Comparison of ENCODE assay signal across 1 cellular context in the genomic region with DNA sequence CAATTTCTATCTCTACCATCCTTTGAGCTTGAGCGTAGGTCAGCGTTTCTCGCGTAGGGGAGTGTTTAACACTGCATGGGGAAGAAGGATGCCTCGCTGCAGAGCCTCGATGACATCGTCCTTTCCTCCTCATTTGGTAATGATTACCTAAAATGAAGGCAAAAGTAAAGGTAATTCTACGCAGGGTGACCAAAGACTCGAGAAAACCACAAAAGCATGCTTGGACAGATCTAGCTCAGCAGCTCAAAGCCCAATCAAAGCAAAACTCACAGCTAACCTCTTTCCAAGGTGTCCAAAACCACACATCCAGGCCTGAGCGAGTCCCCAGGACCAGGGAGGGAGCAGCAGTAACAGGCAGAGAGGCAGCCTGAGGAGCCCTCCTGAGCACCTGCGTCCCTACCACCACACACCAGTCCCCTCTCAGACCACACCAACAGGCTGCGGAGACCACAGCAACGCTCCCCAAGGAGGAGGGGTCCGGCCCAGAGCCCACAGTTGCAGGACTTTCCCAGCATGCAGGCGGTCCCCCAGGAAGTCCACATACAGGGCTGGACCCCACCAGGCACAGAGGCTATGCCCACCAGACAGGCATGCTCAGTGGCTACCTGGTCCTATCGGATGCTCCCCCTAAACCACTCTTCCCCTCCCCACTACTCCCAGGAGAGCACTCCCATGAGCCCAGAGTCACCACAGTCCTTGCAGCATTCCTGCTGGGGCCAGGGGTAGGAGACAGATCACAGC.
TF ChIP-seq lines count a peak whose summit lies in the region.

No MANE protein-coding gene starts in this region.

TF ChIP-seq in GM23338, 12 proteins besides CTCF, POLR2A, EP300 and RAD21 (continued from another document):
- TF ChIP-seq, protein P1, sequence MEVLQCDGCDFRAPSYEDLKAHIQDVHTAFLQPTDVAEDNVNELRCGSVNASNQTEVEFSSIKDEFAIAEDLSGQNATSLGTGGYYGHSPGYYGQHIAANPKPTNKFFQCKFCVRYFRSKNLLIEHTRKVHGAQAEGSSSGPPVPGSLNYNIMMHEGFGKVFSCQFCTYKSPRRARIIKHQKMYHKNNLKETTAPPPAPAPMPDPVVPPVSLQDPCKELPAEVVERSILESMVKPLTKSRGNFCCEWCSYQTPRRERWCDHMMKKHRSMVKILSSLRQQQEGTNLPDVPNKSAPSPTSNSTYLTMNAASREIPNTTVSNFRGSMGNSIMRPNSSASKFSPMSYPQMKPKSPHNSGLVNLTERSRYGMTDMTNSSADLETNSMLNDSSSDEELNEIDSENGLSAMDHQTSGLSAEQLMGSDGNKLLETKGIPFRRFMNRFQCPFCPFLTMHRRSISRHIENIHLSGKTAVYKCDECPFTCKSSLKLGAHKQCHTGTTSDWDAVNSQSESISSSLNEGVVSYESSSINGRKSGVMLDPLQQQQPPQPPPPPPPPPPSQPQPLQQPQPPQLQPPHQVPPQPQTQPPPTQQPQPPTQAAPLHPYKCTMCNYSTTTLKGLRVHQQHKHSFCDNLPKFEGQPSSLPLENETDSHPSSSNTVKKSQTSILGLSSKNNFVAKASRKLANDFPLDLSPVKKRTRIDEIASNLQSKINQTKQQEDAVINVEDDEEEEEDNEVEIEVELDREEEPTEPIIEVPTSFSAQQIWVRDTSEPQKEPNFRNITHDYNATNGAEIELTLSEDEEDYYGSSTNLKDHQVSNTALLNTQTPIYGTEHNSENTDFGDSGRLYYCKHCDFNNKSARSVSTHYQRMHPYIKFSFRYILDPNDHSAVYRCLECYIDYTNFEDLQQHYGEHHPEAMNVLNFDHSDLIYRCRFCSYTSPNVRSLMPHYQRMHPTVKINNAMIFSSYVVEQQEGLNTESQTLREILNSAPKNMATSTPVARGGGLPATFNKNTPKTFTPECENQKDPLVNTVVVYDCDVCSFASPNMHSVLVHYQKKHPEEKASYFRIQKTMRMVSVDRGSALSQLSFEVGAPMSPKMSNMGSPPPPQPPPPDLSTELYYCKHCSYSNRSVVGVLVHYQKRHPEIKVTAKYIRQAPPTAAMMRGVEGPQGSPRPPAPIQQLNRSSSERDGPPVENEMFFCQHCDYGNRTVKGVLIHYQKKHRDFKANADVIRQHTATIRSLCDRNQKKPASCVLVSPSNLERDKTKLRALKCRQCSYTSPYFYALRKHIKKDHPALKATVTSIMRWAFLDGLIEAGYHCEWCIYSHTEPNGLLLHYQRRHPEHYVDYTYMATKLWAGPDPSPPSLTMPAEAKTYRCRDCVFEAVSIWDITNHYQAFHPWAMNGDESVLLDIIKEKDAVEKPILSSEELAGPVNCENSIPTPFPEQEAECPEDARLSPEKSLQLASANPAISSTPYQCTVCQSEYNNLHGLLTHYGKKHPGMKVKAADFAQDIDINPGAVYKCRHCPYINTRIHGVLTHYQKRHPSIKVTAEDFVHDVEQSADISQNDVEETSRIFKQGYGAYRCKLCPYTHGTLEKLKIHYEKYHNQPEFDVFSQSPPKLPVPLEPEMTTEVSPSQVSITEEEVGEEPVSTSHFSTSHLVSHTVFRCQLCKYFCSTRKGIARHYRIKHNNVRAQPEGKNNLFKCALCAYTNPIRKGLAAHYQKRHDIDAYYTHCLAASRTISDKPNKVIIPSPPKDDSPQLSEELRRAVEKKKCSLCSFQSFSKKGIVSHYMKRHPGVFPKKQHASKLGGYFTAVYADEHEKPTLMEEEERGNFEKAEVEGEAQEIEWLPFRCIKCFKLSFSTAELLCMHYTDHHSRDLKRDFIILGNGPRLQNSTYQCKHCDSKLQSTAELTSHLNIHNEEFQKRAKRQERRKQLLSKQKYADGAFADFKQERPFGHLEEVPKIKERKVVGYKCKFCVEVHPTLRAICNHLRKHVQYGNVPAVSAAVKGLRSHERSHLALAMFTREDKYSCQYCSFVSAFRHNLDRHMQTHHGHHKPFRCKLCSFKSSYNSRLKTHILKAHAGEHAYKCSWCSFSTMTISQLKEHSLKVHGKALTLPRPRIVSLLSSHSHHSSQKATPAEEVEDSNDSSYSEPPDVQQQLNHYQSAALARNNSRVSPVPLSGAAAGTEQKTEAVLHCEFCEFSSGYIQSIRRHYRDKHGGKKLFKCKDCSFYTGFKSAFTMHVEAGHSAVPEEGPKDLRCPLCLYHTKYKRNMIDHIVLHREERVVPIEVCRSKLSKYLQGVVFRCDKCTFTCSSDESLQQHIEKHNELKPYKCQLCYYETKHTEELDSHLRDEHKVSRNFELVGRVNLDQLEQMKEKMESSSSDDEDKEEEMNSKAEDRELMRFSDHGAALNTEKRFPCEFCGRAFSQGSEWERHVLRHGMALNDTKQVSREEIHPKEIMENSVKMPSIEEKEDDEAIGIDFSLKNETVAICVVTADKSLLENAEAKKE (CRISPR knock-in tag; IDR thresholded peaks at IDR 0.05) = no peak
- TF ChIP-seq ZNF331 (CRISPR knock-in tag; IDR thresholded peaks at IDR 0.05; ENCODE audit: low read depth) = no peak
- TF ChIP-seq CREB1 (CRISPR knock-in tag; IDR thresholded peaks at IDR 0.05; ENCODE audit: low read depth) = no peak
- no peak for TF ChIP-seq STAT1 (IDR thresholded peaks at IDR 0.05; ENCODE audit: unreplicated experiment)
- no peak for TF ChIP-seq JUNB (IDR thresholded peaks at IDR 0.05; ENCODE audit: unreplicated experiment)
- TF ChIP-seq, protein P2, sequence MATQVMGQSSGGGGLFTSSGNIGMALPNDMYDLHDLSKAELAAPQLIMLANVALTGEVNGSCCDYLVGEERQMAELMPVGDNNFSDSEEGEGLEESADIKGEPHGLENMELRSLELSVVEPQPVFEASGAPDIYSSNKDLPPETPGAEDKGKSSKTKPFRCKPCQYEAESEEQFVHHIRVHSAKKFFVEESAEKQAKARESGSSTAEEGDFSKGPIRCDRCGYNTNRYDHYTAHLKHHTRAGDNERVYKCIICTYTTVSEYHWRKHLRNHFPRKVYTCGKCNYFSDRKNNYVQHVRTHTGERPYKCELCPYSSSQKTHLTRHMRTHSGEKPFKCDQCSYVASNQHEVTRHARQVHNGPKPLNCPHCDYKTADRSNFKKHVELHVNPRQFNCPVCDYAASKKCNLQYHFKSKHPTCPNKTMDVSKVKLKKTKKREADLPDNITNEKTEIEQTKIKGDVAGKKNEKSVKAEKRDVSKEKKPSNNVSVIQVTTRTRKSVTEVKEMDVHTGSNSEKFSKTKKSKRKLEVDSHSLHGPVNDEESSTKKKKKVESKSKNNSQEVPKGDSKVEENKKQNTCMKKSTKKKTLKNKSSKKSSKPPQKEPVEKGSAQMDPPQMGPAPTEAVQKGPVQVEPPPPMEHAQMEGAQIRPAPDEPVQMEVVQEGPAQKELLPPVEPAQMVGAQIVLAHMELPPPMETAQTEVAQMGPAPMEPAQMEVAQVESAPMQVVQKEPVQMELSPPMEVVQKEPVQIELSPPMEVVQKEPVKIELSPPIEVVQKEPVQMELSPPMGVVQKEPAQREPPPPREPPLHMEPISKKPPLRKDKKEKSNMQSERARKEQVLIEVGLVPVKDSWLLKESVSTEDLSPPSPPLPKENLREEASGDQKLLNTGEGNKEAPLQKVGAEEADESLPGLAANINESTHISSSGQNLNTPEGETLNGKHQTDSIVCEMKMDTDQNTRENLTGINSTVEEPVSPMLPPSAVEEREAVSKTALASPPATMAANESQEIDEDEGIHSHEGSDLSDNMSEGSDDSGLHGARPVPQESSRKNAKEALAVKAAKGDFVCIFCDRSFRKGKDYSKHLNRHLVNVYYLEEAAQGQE (IDR thresholded peaks at IDR 0.05; ENCODE audit: unreplicated experiment) = no peak
- no peak for TF ChIP-seq NANOG (IDR thresholded peaks at IDR 0.05; ENCODE audit: borderline replicate concordance)
- TF ChIP-seq EZH2phosphoT487 (IDR thresholded peaks at IDR 0.05; ENCODE audit: unreplicated experiment) = no peak
- TF ChIP-seq EZH2 (IDR thresholded peaks at IDR 0.05; ENCODE audit: low read depth, unreplicated experiment) = no peak
- no peak for TF ChIP-seq ZNF114 (CRISPR knock-in tag; IDR thresholded peaks at IDR 0.05)
TF ChIP-seq in GM23338: peak in this region for 0.
